Comparison of ENCODE assay signal across 1 cellular context in the genomic region with DNA sequence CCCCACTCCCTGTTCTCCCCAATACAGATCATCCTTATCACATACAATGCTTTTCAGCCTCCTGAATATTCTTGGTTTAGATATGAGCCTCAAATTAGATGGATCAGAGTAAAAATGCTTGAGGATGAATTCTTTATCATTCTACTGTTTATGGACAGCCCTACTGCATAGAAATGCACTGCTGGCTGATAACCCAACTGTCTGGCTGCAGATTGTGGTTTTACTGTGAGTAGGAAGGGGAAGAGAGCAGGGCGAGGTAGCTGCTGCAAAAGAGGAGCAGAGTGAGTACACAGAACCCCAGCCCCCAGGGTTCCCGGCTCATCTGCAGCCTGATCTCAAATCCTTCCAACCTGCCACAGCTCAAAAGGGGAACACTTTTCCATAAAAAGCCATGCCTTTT.
TF ChIP-seq lines count a peak whose summit lies in the region.

No MANE protein-coding gene starts in this region.

TF ChIP-seq in K562, 482 proteins besides CTCF, POLR2A, EP300 and RAD21 (continued from another document and continues in another):
- TF ChIP-seq, protein P1, sequence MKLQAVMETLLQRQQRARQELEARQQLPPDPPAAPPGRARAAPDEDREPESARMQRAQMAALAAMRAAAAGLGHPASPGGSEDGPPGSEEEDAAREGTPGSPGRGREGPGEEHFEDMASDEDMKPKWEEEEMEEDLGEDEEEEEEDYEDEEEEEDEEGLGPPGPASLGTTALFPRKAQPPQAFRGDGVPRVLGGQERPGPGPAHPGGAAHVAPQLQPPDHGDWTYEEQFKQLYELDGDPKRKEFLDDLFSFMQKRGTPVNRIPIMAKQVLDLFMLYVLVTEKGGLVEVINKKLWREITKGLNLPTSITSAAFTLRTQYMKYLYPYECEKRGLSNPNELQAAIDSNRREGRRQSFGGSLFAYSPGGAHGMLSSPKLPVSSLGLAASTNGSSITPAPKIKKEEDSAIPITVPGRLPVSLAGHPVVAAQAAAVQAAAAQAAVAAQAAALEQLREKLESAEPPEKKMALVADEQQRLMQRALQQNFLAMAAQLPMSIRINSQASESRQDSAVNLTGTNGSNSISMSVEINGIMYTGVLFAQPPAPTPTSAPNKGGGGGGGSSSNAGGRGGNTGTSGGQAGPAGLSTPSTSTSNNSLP (IDR thresholded peaks at IDR 0.05; ENCODE audit: borderline replicate concordance, low read depth, low read length): no peak
- TF ChIP-seq KLF1 (tag; IDR thresholded peaks at IDR 0.05) (no peak), U2AF2 (optimal IDR thresholded peaks at IDR 0.05; ENCODE audit: low read depth, low read length) (no peak), HDAC2 (IDR thresholded peaks at IDR 0.05) (0 out of 2 replicates have a peak, but pooled peaks have one; percentile 46), ARID1B (IDR thresholded peaks at IDR 0.05) (peak; percentile 88), TAF1 (IDR thresholded peaks at IDR 0.05; ENCODE audit: control insufficient read depth, extremely low read depth, insufficient read depth, low read length, severe bottlenecking) (peak; percentile 29), CREB1 (IDR thresholded peaks at IDR 0.05) (0 out of 2 replicates have a peak, but pooled peaks have one; percentile 28), CREB1 (CRISPR knock-in tag; IDR thresholded peaks at IDR 0.05) (no peak), CBFA2T2 (conservative IDR thresholded peaks at IDR 0.05) (peak; percentile 82), ZNF324 (CRISPR knock-in tag; IDR thresholded peaks at IDR 0.05) (no peak), TRIM24 (IDR thresholded peaks at IDR 0.05) (peak; percentile 39 to 44; a peak in 1 of 4 replicates), KLF10 (CRISPR knock-in tag; IDR thresholded peaks at IDR 0.05) (no peak), PCBP2 (IDR thresholded peaks at IDR 0.05; ENCODE audit: low read depth, low read length, poor library complexity, severe bottlenecking) (no peak), PHB2 (IDR thresholded peaks at IDR 0.05; ENCODE audit: low read depth) (no peak), TEAD2 (tag; IDR thresholded peaks at IDR 0.05) (no peak), DPF2 (IDR thresholded peaks at IDR 0.05) (peak; percentile 84), BRD4 (IDR thresholded peaks at IDR 0.05) (no peak), ETV6 (IDR thresholded peaks at IDR 0.05; ENCODE audit: borderline replicate concordance in 1 of 2, low read depth in 2 of 2, low read length in 1 of 2) (no peak; a peak in 1 of 4 replicates), ETV6 (CRISPR knock-in tag; IDR thresholded peaks at IDR 0.05; ENCODE audit: borderline replicate concordance) (no peak), CBFA2T3 (IDR thresholded peaks at IDR 0.05) (peak; percentile 92), ZNF589 (CRISPR knock-in tag; IDR thresholded peaks at IDR 0.05; ENCODE audit: low read depth) (no peak), PRPF4 (IDR thresholded peaks at IDR 0.05; ENCODE audit: insufficient read depth, low read depth, low read length, poor library complexity, severe bottlenecking) (no peak), ETV1 (tag; conservative IDR thresholded peaks at IDR 0.05; ENCODE audit: low read depth) (no peak), ZNF347 (CRISPR knock-in tag; IDR thresholded peaks at IDR 0.05; ENCODE audit: low read depth) (no peak), RNF2 (IDR thresholded peaks at IDR 0.05) (peak; percentile 46; the same call in 1 of the 2 replicates), JUND (IDR thresholded peaks at IDR 0.05; ENCODE audit: borderline replicate concordance, low read depth, low read length) (peak; percentile 72), JUND (tag; IDR thresholded peaks at IDR 0.05; ENCODE audit: borderline replicate concordance, low read depth, low read length) (peak; percentile 60; the same call in 1 of the 3 replicates), SMAD1 (IDR thresholded peaks at IDR 0.05; ENCODE audit: low read depth, low read length, partially characterized antibody) (no peak), CTBP1 (IDR thresholded peaks at IDR 0.05; ENCODE audit: borderline replicate concordance) (peak; percentile 60; the same call in 1 of the 2 replicates), ATF7 (IDR thresholded peaks at IDR 0.05) (peak; percentile 50; the same call in 1 of the 2 replicates), WHSC1 (IDR thresholded peaks at IDR 0.05; ENCODE audit: low read length) (no peak), SRSF3 (IDR thresholded peaks at IDR 0.05; ENCODE audit: insufficient read depth, low read length) (no peak)
- TF ChIP-seq, protein P2, sequence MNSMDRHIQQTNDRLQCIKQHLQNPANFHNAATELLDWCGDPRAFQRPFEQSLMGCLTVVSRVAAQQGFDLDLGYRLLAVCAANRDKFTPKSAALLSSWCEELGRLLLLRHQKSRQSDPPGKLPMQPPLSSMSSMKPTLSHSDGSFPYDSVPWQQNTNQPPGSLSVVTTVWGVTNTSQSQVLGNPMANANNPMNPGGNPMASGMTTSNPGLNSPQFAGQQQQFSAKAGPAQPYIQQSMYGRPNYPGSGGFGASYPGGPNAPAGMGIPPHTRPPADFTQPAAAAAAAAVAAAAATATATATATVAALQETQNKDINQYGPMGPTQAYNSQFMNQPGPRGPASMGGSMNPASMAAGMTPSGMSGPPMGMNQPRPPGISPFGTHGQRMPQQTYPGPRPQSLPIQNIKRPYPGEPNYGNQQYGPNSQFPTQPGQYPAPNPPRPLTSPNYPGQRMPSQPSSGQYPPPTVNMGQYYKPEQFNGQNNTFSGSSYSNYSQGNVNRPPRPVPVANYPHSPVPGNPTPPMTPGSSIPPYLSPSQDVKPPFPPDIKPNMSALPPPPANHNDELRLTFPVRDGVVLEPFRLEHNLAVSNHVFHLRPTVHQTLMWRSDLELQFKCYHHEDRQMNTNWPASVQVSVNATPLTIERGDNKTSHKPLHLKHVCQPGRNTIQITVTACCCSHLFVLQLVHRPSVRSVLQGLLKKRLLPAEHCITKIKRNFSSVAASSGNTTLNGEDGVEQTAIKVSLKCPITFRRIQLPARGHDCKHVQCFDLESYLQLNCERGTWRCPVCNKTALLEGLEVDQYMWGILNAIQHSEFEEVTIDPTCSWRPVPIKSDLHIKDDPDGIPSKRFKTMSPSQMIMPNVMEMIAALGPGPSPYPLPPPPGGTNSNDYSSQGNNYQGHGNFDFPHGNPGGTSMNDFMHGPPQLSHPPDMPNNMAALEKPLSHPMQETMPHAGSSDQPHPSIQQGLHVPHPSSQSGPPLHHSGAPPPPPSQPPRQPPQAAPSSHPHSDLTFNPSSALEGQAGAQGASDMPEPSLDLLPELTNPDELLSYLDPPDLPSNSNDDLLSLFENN (IDR thresholded peaks at IDR 0.05; ENCODE audit: low read depth in 2 of 2, low read length in 2 of 2): 0 out of 4 replicates have a peak, but pooled peaks of 1 of the 2 experiments have one; percentile 64
- TF ChIP-seq, protein P3, sequence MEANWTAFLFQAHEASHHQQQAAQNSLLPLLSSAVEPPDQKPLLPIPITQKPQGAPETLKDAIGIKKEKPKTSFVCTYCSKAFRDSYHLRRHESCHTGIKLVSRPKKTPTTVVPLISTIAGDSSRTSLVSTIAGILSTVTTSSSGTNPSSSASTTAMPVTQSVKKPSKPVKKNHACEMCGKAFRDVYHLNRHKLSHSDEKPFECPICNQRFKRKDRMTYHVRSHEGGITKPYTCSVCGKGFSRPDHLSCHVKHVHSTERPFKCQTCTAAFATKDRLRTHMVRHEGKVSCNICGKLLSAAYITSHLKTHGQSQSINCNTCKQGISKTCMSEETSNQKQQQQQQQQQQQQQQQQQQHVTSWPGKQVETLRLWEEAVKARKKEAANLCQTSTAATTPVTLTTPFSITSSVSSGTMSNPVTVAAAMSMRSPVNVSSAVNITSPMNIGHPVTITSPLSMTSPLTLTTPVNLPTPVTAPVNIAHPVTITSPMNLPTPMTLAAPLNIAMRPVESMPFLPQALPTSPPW (CRISPR knock-in tag; IDR thresholded peaks at IDR 0.05): peak; percentile 40; the same call in 1 of the 2 replicates
- TF ChIP-seq, protein P4, sequence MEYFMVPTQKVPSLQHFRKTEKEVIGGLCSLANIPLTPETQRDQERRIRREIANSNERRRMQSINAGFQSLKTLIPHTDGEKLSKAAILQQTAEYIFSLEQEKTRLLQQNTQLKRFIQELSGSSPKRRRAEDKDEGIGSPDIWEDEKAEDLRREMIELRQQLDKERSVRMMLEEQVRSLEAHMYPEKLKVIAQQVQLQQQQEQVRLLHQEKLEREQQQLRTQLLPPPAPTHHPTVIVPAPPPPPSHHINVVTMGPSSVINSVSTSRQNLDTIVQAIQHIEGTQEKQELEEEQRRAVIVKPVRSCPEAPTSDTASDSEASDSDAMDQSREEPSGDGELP (CRISPR knock-in tag; IDR thresholded peaks at IDR 0.05; ENCODE audit: borderline replicate concordance): no peak
- TF ChIP-seq, protein P5, sequence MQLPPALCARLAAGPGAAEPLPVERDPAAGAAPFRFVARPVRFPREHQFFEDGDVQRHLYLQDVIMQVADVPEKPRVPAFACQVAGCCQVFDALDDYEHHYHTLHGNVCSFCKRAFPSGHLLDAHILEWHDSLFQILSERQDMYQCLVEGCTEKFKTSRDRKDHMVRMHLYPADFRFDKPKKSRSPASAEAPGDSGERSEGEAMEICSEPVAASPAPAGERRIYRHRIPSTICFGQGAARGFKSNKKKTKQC (CRISPR knock-in tag; IDR thresholded peaks at IDR 0.05): no peak
- TF ChIP-seq, protein P6, sequence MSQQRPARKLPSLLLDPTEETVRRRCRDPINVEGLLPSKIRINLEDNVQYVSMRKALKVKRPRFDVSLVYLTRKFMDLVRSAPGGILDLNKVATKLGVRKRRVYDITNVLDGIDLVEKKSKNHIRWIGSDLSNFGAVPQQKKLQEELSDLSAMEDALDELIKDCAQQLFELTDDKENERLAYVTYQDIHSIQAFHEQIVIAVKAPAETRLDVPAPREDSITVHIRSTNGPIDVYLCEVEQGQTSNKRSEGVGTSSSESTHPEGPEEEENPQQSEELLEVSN (IDR thresholded peaks at IDR 0.05; ENCODE audit: borderline replicate concordance in 1 of 2, extremely low read depth in 1 of 2, insufficient read depth in 1 of 2, insufficient read length in 1 of 2, low read depth in 1 of 2, low read length in 1 of 2, poor library complexity in 1 of 2, severe bottlenecking in 1 of 2): no peak
- TF ChIP-seq, protein P7, sequence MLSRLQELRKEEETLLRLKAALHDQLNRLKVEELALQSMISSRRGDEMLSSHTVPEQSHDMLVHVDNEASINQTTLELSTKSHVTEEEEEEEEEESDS (CRISPR knock-in tag; IDR thresholded peaks at IDR 0.05): no peak
- TF ChIP-seq, protein P8, sequence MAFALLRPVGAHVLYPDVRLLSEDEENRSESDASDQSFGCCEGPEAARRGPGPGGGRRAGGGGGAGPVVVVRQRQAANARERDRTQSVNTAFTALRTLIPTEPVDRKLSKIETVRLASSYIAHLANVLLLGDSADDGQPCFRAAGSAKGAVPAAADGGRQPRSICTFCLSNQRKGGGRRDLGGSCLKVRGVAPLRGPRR (CRISPR knock-in tag; IDR thresholded peaks at IDR 0.05): no peak
- TF ChIP-seq, protein P9, sequence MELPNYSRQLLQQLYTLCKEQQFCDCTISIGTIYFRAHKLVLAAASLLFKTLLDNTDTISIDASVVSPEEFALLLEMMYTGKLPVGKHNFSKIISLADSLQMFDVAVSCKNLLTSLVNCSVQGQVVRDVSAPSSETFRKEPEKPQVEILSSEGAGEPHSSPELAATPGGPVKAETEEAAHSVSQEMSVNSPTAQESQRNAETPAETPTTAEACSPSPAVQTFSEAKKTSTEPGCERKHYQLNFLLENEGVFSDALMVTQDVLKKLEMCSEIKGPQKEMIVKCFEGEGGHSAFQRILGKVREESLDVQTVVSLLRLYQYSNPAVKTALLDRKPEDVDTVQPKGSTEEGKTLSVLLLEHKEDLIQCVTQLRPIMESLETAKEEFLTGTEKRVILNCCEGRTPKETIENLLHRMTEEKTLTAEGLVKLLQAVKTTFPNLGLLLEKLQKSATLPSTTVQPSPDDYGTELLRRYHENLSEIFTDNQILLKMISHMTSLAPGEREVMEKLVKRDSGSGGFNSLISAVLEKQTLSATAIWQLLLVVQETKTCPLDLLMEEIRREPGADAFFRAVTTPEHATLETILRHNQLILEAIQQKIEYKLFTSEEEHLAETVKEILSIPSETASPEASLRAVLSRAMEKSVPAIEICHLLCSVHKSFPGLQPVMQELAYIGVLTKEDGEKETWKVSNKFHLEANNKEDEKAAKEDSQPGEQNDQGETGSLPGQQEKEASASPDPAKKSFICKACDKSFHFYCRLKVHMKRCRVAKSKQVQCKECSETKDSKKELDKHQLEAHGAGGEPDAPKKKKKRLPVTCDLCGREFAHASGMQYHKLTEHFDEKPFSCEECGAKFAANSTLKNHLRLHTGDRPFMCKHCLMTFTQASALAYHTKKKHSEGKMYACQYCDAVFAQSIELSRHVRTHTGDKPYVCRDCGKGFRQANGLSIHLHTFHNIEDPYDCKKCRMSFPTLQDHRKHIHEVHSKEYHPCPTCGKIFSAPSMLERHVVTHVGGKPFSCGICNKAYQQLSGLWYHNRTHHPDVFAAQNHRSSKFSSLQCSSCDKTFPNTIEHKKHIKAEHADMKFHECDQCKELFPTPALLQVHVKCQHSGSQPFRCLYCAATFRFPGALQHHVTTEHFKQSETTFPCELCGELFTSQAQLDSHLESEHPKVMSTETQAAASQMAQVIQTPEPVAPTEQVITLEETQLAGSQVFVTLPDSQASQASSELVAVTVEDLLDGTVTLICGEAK (IDR thresholded peaks at IDR 0.05): no peak
- TF ChIP-seq, protein P9 (CRISPR knock-in tag; IDR thresholded peaks at IDR 0.05): no peak
